Comparison of ENCODE assay signal across 26 cellular contexts in the genomic region with DNA sequence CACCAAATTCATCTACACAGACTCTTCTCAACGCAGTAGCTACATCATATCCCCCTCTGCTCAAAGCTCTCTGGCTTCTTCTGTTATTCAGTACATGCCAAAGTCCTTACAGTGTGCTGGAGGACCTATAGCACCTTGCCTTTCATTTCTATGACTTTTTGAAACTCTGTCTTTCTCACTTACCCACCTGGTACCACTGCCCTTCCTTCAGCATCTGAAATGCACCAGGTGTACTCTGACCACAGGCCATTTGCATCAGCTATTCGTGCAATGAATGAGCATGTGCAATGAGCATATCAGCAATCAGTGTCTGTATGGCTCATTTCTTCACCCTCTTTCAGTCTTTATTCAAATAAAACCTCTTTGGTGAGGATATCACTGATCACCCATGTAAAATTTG.
"Had no signal": no experiment of that assay in that cellular context is flagged by ENCODE, and none has a peak within 500 bp of the region (broad histone marks: within the 10 kb centered on the region; RNA-seq: fewer than 3 reads in every experiment).

No MANE protein-coding gene starts in this region.

- ATAC-seq: stimulated activated effector memory CD8-positive, alpha-beta T cell treated with anti-CD3 and anti-CD28 coated beads, Interleukin-12 subunit alpha, Interleukin-12 subunit beta, amount 100 ng/mL, for 72 hours; stimulated activated memory B cell treated with anti-CD40 and anti-IgM and Interleukin-4, amounts not matched to agents 10 μg/mL and 1 μg/mL and 100 μg/mL, for 72 hours; stimulated activated naive B cell treated with anti-CD40 and anti-IgM and Interleukin-4, amounts not matched to agents 10 μg/mL and 1 μg/mL and 100 μg/mL, for 72 hours; stimulated activated naive CD8-positive, alpha-beta T cell treated with anti-CD3 and anti-CD28 coated beads, Interleukin-15, amount 100 ng/mL, for 72 hours; stimulated activated naive CD8-positive, alpha-beta T cell treated with anti-CD3 and anti-CD28 coated beads, Interleukin-15, Interleukin-2, amounts not matched to agents 100 U/mL and 50 U/mL, for 24 hours; upper lobe of right lung had no signal

- H3K9me3 ChIP-seq: testis, thoracic aorta, thyroid gland, tibial artery, upper lobe of right lung, uterus had no signal

- H3K4me1 ChIP-seq: testis, transverse colon, uterus, vagina had no signal

- DNase-seq: stimulated activated CD4-positive, alpha-beta T cell treated with anti-CD3 and anti-CD28 coated beads, Interleukin-2, amount 100 ng/mL, for 48 hours; stimulated activated CD4-positive, alpha-beta T cell treated with anti-CD3 and anti-CD28 coated beads, Interleukin-4, amount 100 ng/mL, for 1 hour; stimulated activated CD4-positive, alpha-beta T cell treated with anti-CD3 and anti-CD28 coated beads, Interleukin-4, amount 100 ng/mL, for 24 hours; stimulated activated CD4-positive, alpha-beta T cell treated with anti-CD3 and anti-CD28 coated beads, Interleukin-4, amount 100 ng/mL, for 4 hours; stimulated activated CD8-positive, alpha-beta memory T cell treated with anti-CD3 and anti-CD28 coated beads, Interleukin-4, amount 100 ng/mL, for 48 hours; stimulated activated naive B cell treated with anti-CD40 and anti-IgM and Interleukin-4, amounts not matched to agents 10 μg/mL and 1 μg/mL and 100 μg/mL, for 72 hours; stimulated activated naive CD4-positive, alpha-beta T cell; stimulated activated naive CD4-positive, alpha-beta T cell treated with Interleukin-2 at 50 U/mL for 16 hours; stimulated activated naive CD8-positive, alpha-beta T cell treated with anti-CD3 and anti-CD28 coated beads, Interleukin-15, amount 100 ng/mL, for 72 hours; stimulated activated naive CD8-positive, alpha-beta T cell treated with anti-CD3 and anti-CD28 coated beads, Interleukin-15, Interleukin-2, amounts not matched to agents 100 U/mL and 50 U/mL, for 24 hours; stomach; substantia nigra; testis; thyroid gland; tibial artery; transverse colon; trophoblast cell; upper lobe of left lung; upper lobe of right lung; uterus had no signal

- H3K27me3 ChIP-seq: stomach, suprapubic skin, testis, thyroid gland, tibial artery, tibial nerve, transverse colon, upper lobe of left lung, upper lobe of right lung, uterus, vagina had no signal

- H3K4me3 ChIP-seq: stomach, suprapubic skin, testis, thoracic aorta, thyroid gland, tibial artery, tibial nerve, transverse colon, upper lobe of left lung, upper lobe of right lung, uterus, vagina had no signal

- H3K27ac ChIP-seq: stomach, suprapubic skin, testis, thoracic aorta, thyroid gland, tibial artery, tibial nerve, transverse colon, upper lobe of left lung, upper lobe of right lung, uterus, vagina had no signal

- H3K36me3 ChIP-seq: stomach, suprapubic skin, thoracic aorta, thyroid gland, tibial artery, tibial nerve, transverse colon, upper lobe of left lung, upper lobe of right lung, uterus, vagina had no signal
